ENCODE assay signal across 33 cellular contexts in genomic region chr3:51930439-51930838, GRCh38. TPM values are rescaled to one million over a fixed set of nuclear protein-coding genes. Genes with fewer than 3 reads are reported as not detected.
"Had no signal": no experiment of that assay in that cellular context is flagged by ENCODE, and none has a peak within 500 bp of the region (broad histone marks: within the 10 kb centered on the region; RNA-seq: fewer than 3 reads in every experiment).

No MANE protein-coding gene starts in this region.

- H3K4me1 Mint-ChIP-seq: activated CD4-positive, alpha-beta T cell treated with anti-CD3 and anti-CD28 coated beads for 36 hours; activated CD4-positive, alpha-beta T cell treated with anti-CD3 and anti-CD28 coated beads, Interleukin-2, amount 10 ng/mL, durations not matched to agents 24 days and 14 days; activated T-helper 17 cell treated with anti-CD3 and anti-CD28 coated beads, Interleukin-2, amount 50 U/mL, for 72 hours had no signal

- H3K4me1 ChIP-seq: adrenal gland, body of pancreas, colonic mucosa, esophagus squamous epithelium, gastroesophageal sphincter had no signal

- H3K27ac ChIP-seq: adrenal gland, body of pancreas, colonic mucosa, epithelial cell of prostate, esophagus squamous epithelium, gastroesophageal sphincter had no signal

- H3K4me3 Mint-ChIP-seq: activated CD4-positive, alpha-beta memory T cell treated with anti-CD3 and anti-CD28 coated beads for 36 hours; activated CD4-positive, alpha-beta T cell treated with anti-CD3 and anti-CD28 coated beads for 36 hours; activated CD4-positive, alpha-beta T cell treated with anti-CD3 and anti-CD28 coated beads, Interleukin-2, amount 10 ng/mL, durations not matched to agents 24 days and 14 days; activated CD8-positive, alpha-beta T cell treated with anti-CD3 and anti-CD28 coated beads, Interleukin-2, amount 10 ng/mL, durations not matched to agents 7 days and 5 days; activated naive CD8-positive, alpha-beta T cell; activated T-cell treated with anti-CD3 and anti-CD28 coated beads, Interleukin-2, amount 50 U/mL, for 4 hours; activated T-helper 17 cell treated with anti-CD3 and anti-CD28 coated beads, Interleukin-2, amount 50 U/mL, for 72 hours had no signal

- H3K4me3 ChIP-seq: adrenal gland, body of pancreas, colonic mucosa, esophagus squamous epithelium, gastroesophageal sphincter had no signal

- DNase-seq: activated CD4-positive, alpha-beta memory T cell treated with anti-CD3 and anti-CD28 coated beads for 36 hours; activated CD4-positive, alpha-beta T cell treated with anti-CD3 and anti-CD28 coated beads for 36 hours; activated CD4-positive, alpha-beta T cell treated with anti-CD3 and anti-CD28 coated beads, Interleukin-2, amount 10 ng/mL, durations not matched to agents 24 days and 14 days; activated CD4-positive, CD25-positive, alpha-beta regulatory T cell; activated CD4-positive, CD25-positive, alpha-beta regulatory T cell treated with anti-CD3 and anti-CD28 coated beads, Interleukin-2, amount 50 U/mL, for 72 hours; activated CD8-positive, alpha-beta T cell treated with anti-CD3 and anti-CD28 coated beads, Interleukin-2, amount 10 ng/mL, durations not matched to agents 7 days and 5 days; activated effector memory CD4-positive, alpha-beta T cell treated with Interleukin-2 at 50 U/mL for 16 hours; activated gamma-delta T cell treated with Interleukin-2 at 50 U/mL for 16 hours; activated naive CD4-positive, alpha-beta T cell treated with anti-CD3 and anti-CD28 coated beads, Interleukin-2, amount 50 U/mL, for 16 hours; activated naive CD4-positive, alpha-beta T cell treated with Interleukin-2 at 50 U/mL for 16 hours; activated T-cell treated with anti-CD3 and anti-CD28 coated beads for 4 hours; activated T-cell treated with anti-CD3 and anti-CD28 coated beads, Interleukin-2, amount 50 U/mL, for 4 hours; adrenal gland; amygdala; body of pancreas; central memory CD4-positive, alpha-beta T cell; cerebellar nuclear complex; colonic mucosa; effector CD8-positive, alpha-beta T cell; esophagus squamous epithelium; foreskin melanocyte; T-helper 2 cell had no signal

- H3K27ac Mint-ChIP-seq: activated CD4-positive, alpha-beta memory T cell treated with anti-CD3 and anti-CD28 coated beads for 36 hours; activated CD4-positive, alpha-beta T cell treated with anti-CD3 and anti-CD28 coated beads for 36 hours; activated CD4-positive, alpha-beta T cell treated with anti-CD3 and anti-CD28 coated beads, Interleukin-2, amount 10 ng/mL, durations not matched to agents 24 days and 14 days; activated CD8-positive, alpha-beta T cell treated with anti-CD3 and anti-CD28 coated beads, Interleukin-2, amount 10 ng/mL, durations not matched to agents 7 days and 5 days; activated naive CD8-positive, alpha-beta T cell; activated T-helper 17 cell treated with anti-CD3 and anti-CD28 coated beads, Interleukin-2, amount 50 U/mL, for 72 hours had no signal

- H3K27me3 Mint-ChIP-seq: activated CD4-positive, alpha-beta memory T cell treated with anti-CD3 and anti-CD28 coated beads for 36 hours; activated CD4-positive, alpha-beta T cell treated with anti-CD3 and anti-CD28 coated beads for 36 hours; activated CD4-positive, alpha-beta T cell treated with anti-CD3 and anti-CD28 coated beads, Interleukin-2, amount 10 ng/mL, durations not matched to agents 24 days and 14 days; activated naive CD8-positive, alpha-beta T cell; activated T-helper 17 cell treated with anti-CD3 and anti-CD28 coated beads, Interleukin-2, amount 50 U/mL, for 72 hours had no signal

- H3K9me3 Mint-ChIP-seq: activated CD4-positive, alpha-beta memory T cell treated with anti-CD3 and anti-CD28 coated beads for 36 hours; activated CD4-positive, alpha-beta T cell treated with anti-CD3 and anti-CD28 coated beads, Interleukin-2, amount 10 ng/mL, durations not matched to agents 24 days and 14 days; activated T-cell treated with anti-CD3 and anti-CD28 coated beads, Interleukin-2, amount 50 U/mL, for 4 hours; activated T-helper 17 cell treated with anti-CD3 and anti-CD28 coated beads, Interleukin-2, amount 50 U/mL, for 72 hours had no signal

- H3K9me3 ChIP-seq: adrenal gland, body of pancreas, colonic mucosa, esophagus squamous epithelium, gastroesophageal sphincter had no signal

- H3K36me3 ChIP-seq: colonic mucosa had no signal

- H3K27me3 ChIP-seq: adrenal gland, body of pancreas, colonic mucosa, esophagus squamous epithelium, gastroesophageal sphincter had no signal

RNA-seq across cellular contexts. Expression of gene GPR62, which starts 24.7 kb away (rescaled TPM):
- total RNA-seq: activated CD4-positive, alpha-beta memory T cell treated with anti-CD3 and anti-CD28 coated beads for 36 hours; activated CD4-positive, alpha-beta T cell treated with anti-CD3 and anti-CD28 coated beads for 36 hours; activated CD4-positive, alpha-beta T cell treated with anti-CD3 and anti-CD28 coated beads, Interleukin-2, amount 10 ng/mL, durations not matched to agents 24 days and 14 days; activated CD8-positive, alpha-beta T cell treated with anti-CD3 and anti-CD28 coated beads, Interleukin-2, amount 10 ng/mL, durations not matched to agents 7 days and 5 days; activated T-cell treated with anti-CD3 and anti-CD28 coated beads, Interleukin-2, amount 50 U/mL, for 4 hours; activated T-helper 17 cell treated with anti-CD3 and anti-CD28 coated beads, Interleukin-2, amount 50 U/mL, for 72 hours; aorta; body of pancreas; colonic mucosa; dermis microvascular lymphatic vessel endothelial cell; T-helper 1 cell treated with Interleukin-12 subunit alpha and Interleukin-12 subunit beta and Interleukin-4 antibody, amounts not matched to agents 30 ng/mL and 1 ng/mL, for 36 hours had no signal

RNA-seq across cellular contexts. Expression of gene IQCF1, which starts 27.3 kb away (rescaled TPM):
- total RNA-seq: activated CD4-positive, alpha-beta memory T cell treated with anti-CD3 and anti-CD28 coated beads for 36 hours; activated CD4-positive, alpha-beta T cell treated with anti-CD3 and anti-CD28 coated beads for 36 hours; activated CD4-positive, alpha-beta T cell treated with anti-CD3 and anti-CD28 coated beads, Interleukin-2, amount 10 ng/mL, durations not matched to agents 24 days and 14 days; activated CD8-positive, alpha-beta T cell treated with anti-CD3 and anti-CD28 coated beads, Interleukin-2, amount 10 ng/mL, durations not matched to agents 7 days and 5 days; activated T-cell treated with anti-CD3 and anti-CD28 coated beads, Interleukin-2, amount 50 U/mL, for 4 hours; adrenal gland; aorta; body of pancreas; colonic mucosa; dermis microvascular lymphatic vessel endothelial cell; endothelial cell of umbilical vein; esophagus squamous epithelium; fibroblast of lung; fibroblast of villous mesenchyme; gastroesophageal sphincter; glomerular endothelial cell; T-helper 1 cell treated with Interleukin-12 subunit alpha and Interleukin-12 subunit beta and Interleukin-4 antibody, amounts not matched to agents 30 ng/mL and 1 ng/mL, for 36 hours had no signal
